ENCODE assay signal across 9 cellular contexts in genomic region chr2:100291152-100291970, GRCh38. TPM values are rescaled to one million over a fixed set of nuclear protein-coding genes. Genes with fewer than 3 reads are reported as not detected.
A peak's percentile ranks its signal among the peaks of the same experiment; 100 is the strongest.
DNase-seq lines count a peak whose midpoint lies in the region; ATAC-seq and TF ChIP-seq lines count a peak whose summit lies in the region.
"Had no signal": no experiment of that assay in that cellular context is flagged by ENCODE, and none has a peak within 500 bp of the region (broad histone marks: within the 10 kb centered on the region; RNA-seq: fewer than 3 reads in every experiment).

No MANE protein-coding gene starts in this region.

- H3K27ac Mint-ChIP-seq in nephron progenitor cell, result no peak overlapping the region
- H3K27ac Mint-ChIP-seq: T-helper 1 cell treated with Interleukin-12 subunit alpha and Interleukin-12 subunit beta and Interleukin-4 antibody, amounts not matched to agents 30 μg/mL and 1 μg/mL, for 36 hours had no signal

- H3K4me3 Mint-ChIP-seq in activated T-cell treated with anti-CD3 and anti-CD28 coated beads, Interleukin-2, amount 50 U/mL, for 4 hours, result no peak overlapping the region
- no peak overlapping the region for H3K4me3 Mint-ChIP-seq in nephron progenitor cell
- H3K4me3 Mint-ChIP-seq: T-helper 1 cell treated with Interleukin-12 subunit alpha and Interleukin-12 subunit beta and Interleukin-4 antibody, amounts not matched to agents 30 μg/mL and 1 μg/mL, for 36 hours had no signal

- no peaks in the 10 kb centered on the region for H3K4me1 Mint-ChIP-seq in activated T-cell treated with anti-CD3 and anti-CD28 coated beads, Interleukin-2, amount 50 U/mL, for 4 hours (ENCODE audit: low read depth)
- H3K4me1 Mint-ChIP-seq in nephron progenitor cell, result no peaks in the 10 kb centered on the region

- H3K9me3 Mint-ChIP-seq in activated T-cell treated with anti-CD3 and anti-CD28 coated beads, Interleukin-2, amount 50 U/mL, for 4 hours, result no peaks in the 10 kb centered on the region
- no peaks in the 10 kb centered on the region for H3K9me3 Mint-ChIP-seq in nephron progenitor cell
- H3K9me3 Mint-ChIP-seq: T-helper 1 cell treated with Interleukin-12 subunit alpha and Interleukin-12 subunit beta and Interleukin-4 antibody, amounts not matched to agents 30 μg/mL and 1 μg/mL, for 36 hours had no signal

- DNase-seq in GF-D8 (lab: John Stamatoyannopoulos, UW), result peak; percentile 83
- peak; percentile 78 for DNase-seq in NOMO-1 treated with dmso at 0.1 percent for 144 hours (lab: John Stamatoyannopoulos, UW; ENCODE audit: unreplicated experiment)
- peak; percentile 33 for DNase-seq in activated T-cell treated with anti-CD3 and anti-CD28 coated beads, Interleukin-2, amount 50 U/mL, for 4 hours
- peak; percentile 95 for DNase-seq in glomerular visceral epithelial cell (ENCODE audit: extremely low spot score)
- DNase-seq in stimulated activated CD4-positive, alpha-beta T cell treated with anti-CD3 and anti-CD28 coated beads, Interleukin-12 subunit alpha, Interleukin-12 subunit beta, amount 100 ng/mL, for 48 hours (ENCODE audit: low read depth in 2 of 3, low spot score in 1 of 3), result peak; percentile 25 to 50 (median 45)
- no peak for DNase-seq in nephron progenitor cell

- no peaks in the 10 kb centered on the region for H3K36me3 Mint-ChIP-seq in activated T-cell treated with anti-CD3 and anti-CD28 coated beads, Interleukin-2, amount 50 U/mL, for 4 hours (ENCODE audit: insufficient read depth)
- no peaks in the 10 kb centered on the region for H3K36me3 Mint-ChIP-seq in nephron progenitor cell (ENCODE audit: low read depth)

- peaks cover 5% of the 10 kb centered on the region for H3K27me3 Mint-ChIP-seq in activated T-cell treated with anti-CD3 and anti-CD28 coated beads, Interleukin-2, amount 50 U/mL, for 4 hours (ENCODE audit: low read depth)
- peaks cover 4% of the 10 kb centered on the region for H3K27me3 Mint-ChIP-seq in nephron progenitor cell (ENCODE audit: low read depth, poor library complexity)

- no peak for TF ChIP-seq CTCF in nephron progenitor cell (IDR thresholded peaks at IDR 0.05)

- ATAC-seq in activated T-cell treated with anti-CD3 and anti-CD28 coated beads, Interleukin-2, amount 50 U/mL, for 4 hours, result peak; percentile 80 to 83
- ATAC-seq in HG02678 (IDR thresholded peaks at IDR 0.05; ENCODE audit: unreplicated experiment) (no peak), HG03175 (IDR thresholded peaks at IDR 0.05; ENCODE audit: unreplicated experiment) (no peak)

RNA-seq across cellular contexts. Expression of gene LONRF2, which starts 30.9 kb away (rescaled TPM):
- total RNA-seq in activated T-cell treated with anti-CD3 and anti-CD28 coated beads, Interleukin-2, amount 50 U/mL, for 4 hours, result under 1 TPM; 0.03 to 0.25 (median 0.05) TPM

Comparison
In these comparisons a context has a peak if more than half of its experiments do, and no peak if none do; other contexts are left out.
1. ATAC-seq: peak in activated T-cell treated with anti-CD3 and anti-CD28 coated beads, Interleukin-2, amount 50 U/mL, for 4 hours (2 of 2); none in HG02678 (single experiment) and HG03175 (single experiment).